Comparison of ENCODE assay signal across 14 cellular contexts in genomic region chr6:46014054-46014453, GRCh38. TPM values are rescaled to one million over a fixed set of nuclear protein-coding genes. Genes with fewer than 3 reads are reported as not detected.
DNase-seq lines count a peak whose midpoint lies in the region; ATAC-seq, FAIRE-seq and TF ChIP-seq lines count a peak whose summit lies in the region.
"Had no signal": no experiment of that assay in that cellular context is flagged by ENCODE, and none has a peak within 500 bp of the region (broad histone marks: within the 10 kb centered on the region; RNA-seq: fewer than 3 reads in every experiment).

No MANE protein-coding gene starts in this region.

- no peak for ATAC-seq in memory B cell (ENCODE audit: low read depth)
- ATAC-seq in sciatic nerve = no peak

- no peak for TF ChIP-seq POLR2A in suprapubic skin (IDR thresholded peaks at IDR 0.05)

- H3K27me3 ChIP-seq in suprapubic skin = peaks cover 32% of the 10 kb centered on the region

- H3K9me3 Mint-ChIP-seq in activated T-cell treated with anti-CD3 and anti-CD28 coated beads, Interleukin-2, amount 50 U/mL, for 24 hours = no peaks in the 10 kb centered on the region
- peaks cover 2% of the 10 kb centered on the region for H3K9me3 Mint-ChIP-seq in activated naive CD8-positive, alpha-beta T cell treated with anti-CD3 and anti-CD28 coated beads for 36 hours
- peaks cover 4% of the 10 kb centered on the region for H3K9me3 Mint-ChIP-seq in memory B cell

- H3K9me3 ChIP-seq in suprapubic skin = no peaks in the 10 kb centered on the region
- H3K9me3 ChIP-seq: pancreas, SK-N-SH had no signal

- peak overlapping the region; percentile 59 for H3K4me3 ChIP-seq in suprapubic skin
- H3K4me3 ChIP-seq: GM23248 had no signal

- H3K36me3 ChIP-seq in suprapubic skin = no peaks in the 10 kb centered on the region
- H3K36me3 ChIP-seq: pancreas had no signal

- H3K27me3 Mint-ChIP-seq in activated T-cell treated with anti-CD3 and anti-CD28 coated beads, Interleukin-2, amount 50 U/mL, for 24 hours = peaks cover 23% of the 10 kb centered on the region
- H3K27me3 Mint-ChIP-seq in activated naive CD8-positive, alpha-beta T cell treated with anti-CD3 and anti-CD28 coated beads for 36 hours = peaks cover 22% of the 10 kb centered on the region
- H3K27me3 Mint-ChIP-seq in memory B cell = peaks cover 2% of the 10 kb centered on the region

- peaks cover 17% of the 10 kb centered on the region for H3K4me1 ChIP-seq in suprapubic skin
- H3K4me1 ChIP-seq: pancreas had no signal

- FAIRE-seq in D721Med (lab: Jason Lieb, UNC) = no peak
- FAIRE-seq: pancreas had no signal

- 93% methylated on average over 2 of the region's 2 CpGs for WGBS in suprapubic skin

- DNase-seq in activated T-cell treated with anti-CD3 and anti-CD28 coated beads, Interleukin-2, amount 50 U/mL, for 24 hours = no peak
- no peak for DNase-seq in activated T-cell treated with anti-CD3 and anti-CD28 coated beads for 4 hours
- no peak for DNase-seq in activated naive CD8-positive, alpha-beta T cell treated with anti-CD3 and anti-CD28 coated beads for 36 hours
- DNase-seq in memory B cell (ENCODE audit: low spot score in 2 of 2) = no peak
- DNase-seq in suprapubic skin (ENCODE audit: low spot score in 2 of 2) = no peak
- no peak for DNase-seq in posterior vena cava (ENCODE audit: low spot score)
- no peak for DNase-seq in sciatic nerve (ENCODE audit: low spot score)
- no peak for DNase-seq in D721Med (ENCODE audit: insufficient read length, low spot score)
- DNase-seq: EL, GM23248, pancreas, SK-N-SH had no signal

- H3K4me3 Mint-ChIP-seq in activated T-cell treated with anti-CD3 and anti-CD28 coated beads, Interleukin-2, amount 50 U/mL, for 24 hours = peak overlapping the region; percentile 76
- H3K4me3 Mint-ChIP-seq in activated naive CD8-positive, alpha-beta T cell treated with anti-CD3 and anti-CD28 coated beads for 36 hours = peak overlapping the region; percentile 2
- H3K4me3 Mint-ChIP-seq in memory B cell = peak overlapping the region; percentile 95

- TF ChIP-seq EP300 in suprapubic skin (IDR thresholded peaks at IDR 0.05) = no peak

- H3K4me1 Mint-ChIP-seq in activated T-cell treated with anti-CD3 and anti-CD28 coated beads, Interleukin-2, amount 50 U/mL, for 24 hours (ENCODE audit: low read depth) = peaks cover 62% of the 10 kb centered on the region
- peaks cover 52% of the 10 kb centered on the region for H3K4me1 Mint-ChIP-seq in activated naive CD8-positive, alpha-beta T cell treated with anti-CD3 and anti-CD28 coated beads for 36 hours
- peaks cover 39% of the 10 kb centered on the region for H3K4me1 Mint-ChIP-seq in memory B cell

- H3K27ac Mint-ChIP-seq in activated T-cell treated with anti-CD3 and anti-CD28 coated beads, Interleukin-2, amount 50 U/mL, for 24 hours = peak overlapping the region; percentile 78
- no peak overlapping the region for H3K27ac Mint-ChIP-seq in activated naive CD8-positive, alpha-beta T cell treated with anti-CD3 and anti-CD28 coated beads for 36 hours
- H3K27ac Mint-ChIP-seq in memory B cell = peak overlapping the region; percentile 80

- H3K27ac ChIP-seq in suprapubic skin = no peak overlapping the region
- H3K27ac ChIP-seq: GM23248, pancreas had no signal

- intact Hi-C loops in posterior vena cava (cut with DNase I) (no loop called here), sciatic nerve (cut with DNase I) (no loop called here)

- TF ChIP-seq CTCF in suprapubic skin (IDR thresholded peaks at IDR 0.05) = no peak
- no peak for TF ChIP-seq CTCF in D721Med (IDR thresholded peaks at IDR 0.05; ENCODE audit: insufficient read depth, missing control alignments)

- H3K36me3 Mint-ChIP-seq in activated T-cell treated with anti-CD3 and anti-CD28 coated beads, Interleukin-2, amount 50 U/mL, for 24 hours (ENCODE audit: low read depth) = no peaks in the 10 kb centered on the region
- H3K36me3 Mint-ChIP-seq in activated naive CD8-positive, alpha-beta T cell treated with anti-CD3 and anti-CD28 coated beads for 36 hours = no peaks in the 10 kb centered on the region
- no peaks in the 10 kb centered on the region for H3K36me3 Mint-ChIP-seq in memory B cell

RNA-seq across cellular contexts. Expression of gene CLIC5, which starts 1.6 kb away (rescaled TPM):
- under 1 TPM; 0.50 to 0.74 TPM for total RNA-seq in activated naive CD8-positive, alpha-beta T cell treated with anti-CD3 and anti-CD28 coated beads for 36 hours
- total RNA-seq in suprapubic skin = 1 to 10 TPM in 3 of 4 donors, under 1 TPM in 1; 0.45 to 2.6 (median 1.6) TPM
- 1 to 10 TPM; 7.6 to 9.4 TPM for total RNA-seq in posterior vena cava
- total RNA-seq in sciatic nerve = 42.6 TPM
- total RNA-seq: A673, chondrocyte, GM23248 had no signal

Comparison
In these comparisons a context has a peak if more than half of its experiments do, and no peak if none do; other contexts are left out.
1. H3K4me3 Mint-ChIP-seq: peak in every context shown above with its lines; median percentile 95 in memory B cell; 76 in activated T-cell treated with anti-CD3 and anti-CD28 coated beads, Interleukin-2, amount 50 U/mL, for 24 hours; 2 in activated naive CD8-positive, alpha-beta T cell treated with anti-CD3 and anti-CD28 coated beads for 36 hours.